Comparison of ENCODE assay signal across 14 cellular contexts in the genomic region with DNA sequence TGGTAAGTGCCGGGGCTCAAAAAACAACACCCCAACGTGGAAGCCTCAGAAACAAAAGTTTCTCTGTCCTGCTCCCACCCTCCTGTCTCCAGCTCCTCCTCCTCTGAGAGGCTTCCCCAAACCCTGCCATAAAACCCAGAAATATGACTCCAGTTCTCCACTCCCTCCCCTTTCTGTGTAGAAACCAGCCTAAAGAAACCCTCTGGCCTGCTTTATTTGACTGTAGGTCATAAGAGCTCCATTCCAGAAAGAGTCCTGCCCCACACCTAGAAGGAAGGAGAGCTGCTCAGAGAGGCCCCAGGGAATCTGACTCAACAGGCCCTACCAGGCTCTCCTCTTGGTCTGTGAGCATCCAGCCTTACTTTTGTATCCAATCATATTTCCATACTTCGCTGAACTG. TPM values are rescaled to one million over a fixed set of nuclear protein-coding genes. Genes with fewer than 3 reads are reported as not detected.
DNase-seq lines count a peak whose midpoint lies in the region; ATAC-seq and TF ChIP-seq lines count a peak whose summit lies in the region.
"Had no signal": no experiment of that assay in that cellular context is flagged by ENCODE, and none has a peak within 500 bp of the region (broad histone marks: within the 10 kb centered on the region; RNA-seq: fewer than 3 reads in every experiment).

No MANE protein-coding gene starts in this region.

- no peaks in the 10 kb centered on the region for H3K9me3 ChIP-seq in tibial nerve
- no peaks in the 10 kb centered on the region for H3K9me3 ChIP-seq in upper lobe of right lung
- H3K9me3 ChIP-seq: mucosa of descending colon, transverse colon had no signal

- H3K36me3 ChIP-seq in tibial nerve (peaks cover 0 to 14% (median 0%) of the 10 kb centered on the region in 3 donors), upper lobe of right lung (no peaks in the 10 kb centered on the region)
- H3K36me3 ChIP-seq: transverse colon had no signal

- no peak for TF ChIP-seq POLR2A in tibial nerve (IDR thresholded peaks at IDR 0.05)

- intact Hi-C loops in activated CD8-positive, alpha-beta T cell treated with anti-CD3 and anti-CD28 coated beads for 36 hours (cut with micrococcal nuclease) = no loop called here
- intact Hi-C loops in upper lobe of right lung (cut with DNase I) = no loop called here

- H3K27me3 Mint-ChIP-seq in activated CD8-positive, alpha-beta memory T cell treated with anti-CD3 and anti-CD28 coated beads, Interleukin-2, amount 10 ng/mL, durations not matched to agents 7 days and 5 days = no peaks in the 10 kb centered on the region
- no peaks in the 10 kb centered on the region for H3K27me3 Mint-ChIP-seq in activated CD8-positive, alpha-beta T cell treated with anti-CD3 and anti-CD28 coated beads for 36 hours

- H3K27me3 ChIP-seq in foreskin keratinocyte = no peaks in the 10 kb centered on the region
- no peaks in the 10 kb centered on the region for H3K27me3 ChIP-seq in tibial nerve
- no peaks in the 10 kb centered on the region for H3K27me3 ChIP-seq in upper lobe of right lung
- H3K27me3 ChIP-seq: transverse colon had no signal

- peaks cover 88% of the 10 kb centered on the region for H3K4me1 Mint-ChIP-seq in activated CD8-positive, alpha-beta memory T cell treated with anti-CD3 and anti-CD28 coated beads, Interleukin-2, amount 10 ng/mL, durations not matched to agents 7 days and 5 days
- H3K4me1 Mint-ChIP-seq in activated CD8-positive, alpha-beta T cell treated with anti-CD3 and anti-CD28 coated beads for 36 hours (ENCODE audit: low read depth) = peaks cover 85% of the 10 kb centered on the region

- CTCF ChIA-PET in activated CD8-positive, alpha-beta memory T cell treated with anti-CD3 and anti-CD28 coated beads, Interleukin-2, amount 10 ng/mL, durations not matched to agents 7 days and 5 days (lab: Charles Lee) = interaction anchor here (5.4 kb wide), 1 partner anchor 17 kb away, joined by 42 read pairs; no protein-coding TSS in a partner anchor
- CTCF ChIA-PET in activated CD8-positive, alpha-beta T cell treated with anti-CD3 and anti-CD28 coated beads for 36 hours (lab: Charles Lee) = interaction anchor here (0.9 to 2.9 kb wide), 6 partner anchors 9 to 19 kb away, joined by 3 to 8 read pairs (median 4); a partner anchor contains a TSS

- WGBS in tibial nerve, 2 donors = 38 to 49% methylated on average over 3 of the region's 3 CpGs

- ATAC-seq in activated CD8-positive, alpha-beta memory T cell treated with anti-CD3 and anti-CD28 coated beads, Interleukin-2, amount 10 ng/mL, durations not matched to agents 7 days and 5 days = no peak
- no peak for ATAC-seq in activated CD8-positive, alpha-beta T cell treated with anti-CD3 and anti-CD28 coated beads for 36 hours
- ATAC-seq in foreskin keratinocyte = peak; percentile 7
- no peak for ATAC-seq in upper lobe of right lung
- ATAC-seq in GM21360 (IDR thresholded peaks at IDR 0.05; ENCODE audit: unreplicated experiment) = no peak

- H3K27ac ChIP-seq in foreskin keratinocyte (no peak overlapping the region), tibial nerve (peak overlapping the region in 3 of 4 donors; percentile 13 to 84 (median 60)), upper lobe of right lung (no peak overlapping the region)
- H3K27ac ChIP-seq: transverse colon had no signal

- H3K4me3 ChIP-seq in tibial nerve (no peak overlapping the region), upper lobe of right lung (no peak overlapping the region)
- H3K4me3 ChIP-seq: mucosa of descending colon, transverse colon had no signal

- H3K36me3 Mint-ChIP-seq in activated CD8-positive, alpha-beta memory T cell treated with anti-CD3 and anti-CD28 coated beads, Interleukin-2, amount 10 ng/mL, durations not matched to agents 7 days and 5 days = peaks cover 8% of the 10 kb centered on the region
- H3K36me3 Mint-ChIP-seq in activated CD8-positive, alpha-beta T cell treated with anti-CD3 and anti-CD28 coated beads for 36 hours (ENCODE audit: low read depth) = no peaks in the 10 kb centered on the region

- POLR2A ChIA-PET in activated CD8-positive, alpha-beta T cell treated with anti-CD3 and anti-CD28 coated beads for 36 hours (lab: Charles Lee) = interaction anchor here (1.5 to 6.9 kb wide), 3 partner anchors 16 to 23 kb away, joined by 5 to 74 read pairs (median 10); a partner anchor contains a TSS

- DNase-seq in activated CD8-positive, alpha-beta memory T cell treated with anti-CD3 and anti-CD28 coated beads, Interleukin-2, amount 10 ng/mL, durations not matched to agents 7 days and 5 days = no peak
- DNase-seq in activated CD8-positive, alpha-beta memory T cell treated with anti-CD3 and anti-CD28 coated beads, Interleukin-2, amount 50 U/mL, for 48 hours = no peak
- no peak for DNase-seq in activated CD8-positive, alpha-beta T cell treated with anti-CD3 and anti-CD28 coated beads for 36 hours
- DNase-seq in foreskin keratinocyte (peak in 1 of 2 donors; percentile 59), tibial nerve (ENCODE audit: low spot score in 2 of 2) (no peak), NCI-H1436 (lab: John Stamatoyannopoulos, UW) (no peak), upper lobe of right lung (no peak)
- DNase-seq: AML-193; MV-4-11; OCI-M1; stimulated activated CD4-positive, alpha-beta T cell treated with anti-CD3 and anti-CD28 coated beads, Interleukin-2, amount 100 ng/mL, for 24 hours had no signal

- H3K4me1 ChIP-seq in foreskin keratinocyte (peaks cover 20% of the 10 kb centered on the region), tibial nerve (peaks cover 0 to 51% (median 26%) of the 10 kb centered on the region in 4 donors), upper lobe of right lung (peaks cover 41% of the 10 kb centered on the region)

- H3K4me3 Mint-ChIP-seq in activated CD8-positive, alpha-beta memory T cell treated with anti-CD3 and anti-CD28 coated beads, Interleukin-2, amount 10 ng/mL, durations not matched to agents 7 days and 5 days = no peak overlapping the region
- H3K4me3 Mint-ChIP-seq in activated CD8-positive, alpha-beta T cell treated with anti-CD3 and anti-CD28 coated beads for 36 hours = no peak overlapping the region

- no peaks in the 10 kb centered on the region for H3K9me3 Mint-ChIP-seq in activated CD8-positive, alpha-beta memory T cell treated with anti-CD3 and anti-CD28 coated beads, Interleukin-2, amount 10 ng/mL, durations not matched to agents 7 days and 5 days (ENCODE audit: low read depth)
- H3K9me3 Mint-ChIP-seq in activated CD8-positive, alpha-beta T cell treated with anti-CD3 and anti-CD28 coated beads for 36 hours = no peaks in the 10 kb centered on the region

- no peak for TF ChIP-seq EP300 in tibial nerve (IDR thresholded peaks at IDR 0.05)

- no peak for TF ChIP-seq CTCF in activated CD8-positive, alpha-beta T cell treated with anti-CD3 and anti-CD28 coated beads for 36 hours (IDR thresholded peaks at IDR 0.05)
- TF ChIP-seq CTCF in foreskin keratinocyte (conservative IDR thresholded peaks at IDR 0.05) = no peak
- TF ChIP-seq CTCF in tibial nerve (IDR thresholded peaks at IDR 0.05) = no peak
- no peak for TF ChIP-seq CTCF in upper lobe of right lung (IDR thresholded peaks at IDR 0.05)

- peak overlapping the region; percentile 73 for H3K27ac Mint-ChIP-seq in activated CD8-positive, alpha-beta memory T cell treated with anti-CD3 and anti-CD28 coated beads, Interleukin-2, amount 10 ng/mL, durations not matched to agents 7 days and 5 days
- H3K27ac Mint-ChIP-seq in activated CD8-positive, alpha-beta T cell treated with anti-CD3 and anti-CD28 coated beads for 36 hours = peak overlapping the region; percentile 92

RNA-seq across cellular contexts. Expression of a gene that starts 0.9 kb away (rescaled TPM):
- total RNA-seq in activated CD8-positive, alpha-beta memory T cell treated with anti-CD3 and anti-CD28 coated beads, Interleukin-2, amount 10 ng/mL, durations not matched to agents 7 days and 5 days = 1 to 10 TPM; 1.3 to 5.6 TPM
- total RNA-seq in activated CD8-positive, alpha-beta T cell treated with anti-CD3 and anti-CD28 coated beads for 36 hours = 1 to 10 TPM; 3.4 to 4.3 TPM
- total RNA-seq in foreskin keratinocyte (1.1 TPM in 1 of 2 replicates, not detected in the other), tibial nerve (not detected), upper lobe of right lung (3.6 TPM)
- 0.27 TPM in 1 of 2 replicates, not detected in the other for polyA plus RNA-seq in foreskin keratinocyte

RNA-seq across cellular contexts. Expression of a gene that starts 16.9 kb away (rescaled TPM):
- total RNA-seq in activated CD8-positive, alpha-beta memory T cell treated with anti-CD3 and anti-CD28 coated beads, Interleukin-2, amount 10 ng/mL, durations not matched to agents 7 days and 5 days = 10 to 100 TPM; 60.7 to 61.9 TPM
- 10 to 100 TPM; 36.7 to 39.2 TPM for total RNA-seq in activated CD8-positive, alpha-beta T cell treated with anti-CD3 and anti-CD28 coated beads for 36 hours
- 48.2 and 53.9 TPM in 2 replicates for total RNA-seq in foreskin keratinocyte
- 45.3 and 49.5 TPM in 2 replicates for polyA plus RNA-seq in foreskin keratinocyte
- 10 to 100 TPM; 51.6 to 76.6 (median 59.6) TPM for total RNA-seq in tibial nerve
- 46.6 TPM for total RNA-seq in upper lobe of right lung

RNA-seq across cellular contexts. Expression of a gene that starts 23.2 kb away (rescaled TPM):
- 10 to 100 TPM; 21.8 to 22.3 TPM for total RNA-seq in activated CD8-positive, alpha-beta memory T cell treated with anti-CD3 and anti-CD28 coated beads, Interleukin-2, amount 10 ng/mL, durations not matched to agents 7 days and 5 days
- total RNA-seq in activated CD8-positive, alpha-beta T cell treated with anti-CD3 and anti-CD28 coated beads for 36 hours = 10 to 100 TPM; 19.1 to 21.8 TPM
- total RNA-seq in foreskin keratinocyte (7.8 and 8.5 TPM in 2 replicates), tibial nerve (10 to 100 TPM; 18.0 to 32.8 (median 28.3) TPM), upper lobe of right lung (10.7 TPM)
- 11.5 and 12.4 TPM in 2 replicates for polyA plus RNA-seq in foreskin keratinocyte

RNA-seq across cellular contexts. Expression of a gene that starts 52.3 kb away (rescaled TPM):
- total RNA-seq in activated CD8-positive, alpha-beta memory T cell treated with anti-CD3 and anti-CD28 coated beads, Interleukin-2, amount 10 ng/mL, durations not matched to agents 7 days and 5 days = 100 to 1,000 TPM; 109 to 122 TPM
- total RNA-seq in activated CD8-positive, alpha-beta T cell treated with anti-CD3 and anti-CD28 coated beads for 36 hours = 100 to 1,000 TPM; 106 to 107 TPM
- 185 and 228 TPM in 2 replicates for total RNA-seq in foreskin keratinocyte
- polyA plus RNA-seq in foreskin keratinocyte = 305 and 336 TPM in 2 replicates
- 100 to 1,000 TPM; 176 to 300 (median 202) TPM for total RNA-seq in tibial nerve
- total RNA-seq in upper lobe of right lung = 235 TPM

Comparison
In these comparisons a context has a peak if more than half of its experiments do, and no peak if none do; other contexts are left out.
1. H3K27ac ChIP-seq: peak in tibial nerve (3 of 4); none in foreskin keratinocyte (single experiment) and upper lobe of right lung (single experiment).